ENCODE assay signal across 30 cellular contexts in genomic region chr17:60297729-60298293, GRCh38.
"Had no signal": no experiment of that assay in that cellular context is flagged by ENCODE, and none has a peak within 500 bp of the region (broad histone marks: within the 10 kb centered on the region; RNA-seq: fewer than 3 reads in every experiment).

No MANE protein-coding gene starts in this region.

- H3K9me3 Mint-ChIP-seq: activated CD4-positive, alpha-beta memory T cell treated with anti-CD3 and anti-CD28 coated beads, Interleukin-2, amount 10 ng/mL, durations not matched to agents 7 days and 5 days; activated CD4-positive, alpha-beta T cell treated with anti-CD3 and anti-CD28 coated beads, Interleukin-2, amount 10 ng/mL, durations not matched to agents 7 days and 5 days; activated naive CD4-positive, alpha-beta T cell treated with anti-CD3 and anti-CD28 coated beads, Interleukin-2, amount 10 ng/mL, durations not matched to agents 7 days and 5 days; activated naive CD4-positive, alpha-beta T cell treated with anti-CD3 and anti-CD28 coated beads, Interleukin-2, amount 50 U/mL, for 72 hours; activated naive CD8-positive, alpha-beta T cell treated with anti-CD3 and anti-CD28 coated beads, Interleukin-2, amount 10 ng/mL, durations not matched to agents 7 days and 5 days; activated T-cell treated with anti-CD3 and anti-CD28 coated beads, Interleukin-2, amount 50 U/mL, for 24 hours; activated T-cell treated with anti-CD3 and anti-CD28 coated beads, Interleukin-2, amount 50 U/mL, for 72 hours; WTC11 had no signal

- H3K4me3 Mint-ChIP-seq: activated CD4-positive, alpha-beta memory T cell treated with anti-CD3 and anti-CD28 coated beads, Interleukin-2, amount 10 ng/mL, durations not matched to agents 7 days and 5 days; activated CD4-positive, alpha-beta T cell treated with anti-CD3 and anti-CD28 coated beads, Interleukin-2, amount 10 ng/mL, durations not matched to agents 7 days and 5 days; activated naive CD4-positive, alpha-beta T cell treated with anti-CD3 and anti-CD28 coated beads, Interleukin-2, amount 10 ng/mL, durations not matched to agents 7 days and 5 days; activated naive CD8-positive, alpha-beta T cell treated with anti-CD3 and anti-CD28 coated beads, Interleukin-2, amount 10 ng/mL, durations not matched to agents 7 days and 5 days; activated T-cell treated with anti-CD3 and anti-CD28 coated beads, Interleukin-2, amount 50 U/mL, for 24 hours; activated T-cell treated with anti-CD3 and anti-CD28 coated beads, Interleukin-2, amount 50 U/mL, for 72 hours; WTC11 had no signal

- H3K36me3 ChIP-seq: colonic mucosa had no signal

- DNase-seq: activated CD4-positive, alpha-beta memory T cell treated with anti-CD3 and anti-CD28 coated beads, Interleukin-2, amount 10 ng/mL, durations not matched to agents 7 days and 5 days; activated CD4-positive, alpha-beta T cell treated with anti-CD3 and anti-CD28 coated beads for 1 hour; activated CD4-positive, alpha-beta T cell treated with anti-CD3 and anti-CD28 coated beads for 4 hours; activated CD4-positive, alpha-beta T cell treated with anti-CD3 and anti-CD28 coated beads, Interleukin-2, amount 10 ng/mL, durations not matched to agents 7 days and 5 days; activated CD4-positive, alpha-beta T cell treated with anti-CD3 and anti-CD28 coated beads, Interleukin-2, amount 50 U/mL, for 4 hours; activated CD8-positive, alpha-beta memory T cell treated with anti-CD3 and anti-CD28 coated beads, Interleukin-2, amount 50 U/mL, for 48 hours; activated gamma-delta T cell; activated naive CD4-positive, alpha-beta T cell; activated naive CD4-positive, alpha-beta T cell treated with anti-CD3 and anti-CD28 coated beads, Interleukin-2, amount 10 ng/mL, durations not matched to agents 7 days and 5 days; activated naive CD8-positive, alpha-beta T cell treated with anti-CD3 and anti-CD28 coated beads, Interleukin-2, amount 10 ng/mL, durations not matched to agents 7 days and 5 days; activated T-cell treated with anti-CD3 and anti-CD28 coated beads for 4 hours; activated T-cell treated with anti-CD3 and anti-CD28 coated beads, Interleukin-2, amount 50 U/mL, for 24 hours; activated T-cell treated with anti-CD3 and anti-CD28 coated beads, Interleukin-2, amount 50 U/mL, for 72 hours; body of pancreas; central memory CD4-positive, alpha-beta T cell; cerebellar nuclear complex; colonic mucosa; effector CD8-positive, alpha-beta T cell; esophagus squamous epithelium; foreskin melanocyte; hippocampal formation had no signal

- H3K4me3 ChIP-seq: body of pancreas, colonic mucosa, esophagus squamous epithelium, gastroesophageal sphincter had no signal

- H3K27ac ChIP-seq: body of pancreas, colonic mucosa, epithelial cell of prostate, esophagus squamous epithelium, gastroesophageal sphincter, VCaP had no signal

- H3K4me1 ChIP-seq: colonic mucosa, esophagus squamous epithelium, gastroesophageal sphincter had no signal

- H3K4me1 Mint-ChIP-seq: activated CD4-positive, alpha-beta memory T cell treated with anti-CD3 and anti-CD28 coated beads, Interleukin-2, amount 10 ng/mL, durations not matched to agents 7 days and 5 days; activated CD4-positive, alpha-beta T cell treated with anti-CD3 and anti-CD28 coated beads, Interleukin-2, amount 10 ng/mL, durations not matched to agents 7 days and 5 days; activated naive CD4-positive, alpha-beta T cell treated with anti-CD3 and anti-CD28 coated beads, Interleukin-2, amount 10 ng/mL, durations not matched to agents 7 days and 5 days; activated naive CD8-positive, alpha-beta T cell treated with anti-CD3 and anti-CD28 coated beads, Interleukin-2, amount 10 ng/mL, durations not matched to agents 7 days and 5 days; WTC11 had no signal

- FAIRE-seq: astrocyte, endometrium, endothelial cell of umbilical vein, TTC549 had no signal

- H3K9me3 ChIP-seq: body of pancreas, colonic mucosa, esophagus squamous epithelium, gastroesophageal sphincter had no signal

- H3K27ac Mint-ChIP-seq: activated CD4-positive, alpha-beta memory T cell treated with anti-CD3 and anti-CD28 coated beads, Interleukin-2, amount 10 ng/mL, durations not matched to agents 7 days and 5 days; activated CD4-positive, alpha-beta T cell treated with anti-CD3 and anti-CD28 coated beads, Interleukin-2, amount 10 ng/mL, durations not matched to agents 7 days and 5 days; activated naive CD4-positive, alpha-beta T cell treated with anti-CD3 and anti-CD28 coated beads, Interleukin-2, amount 10 ng/mL, durations not matched to agents 7 days and 5 days; activated naive CD4-positive, alpha-beta T cell treated with anti-CD3 and anti-CD28 coated beads, Interleukin-2, amount 50 U/mL, for 72 hours; activated naive CD8-positive, alpha-beta T cell treated with anti-CD3 and anti-CD28 coated beads, Interleukin-2, amount 10 ng/mL, durations not matched to agents 7 days and 5 days; activated T-cell treated with anti-CD3 and anti-CD28 coated beads, Interleukin-2, amount 50 U/mL, for 24 hours; activated T-cell treated with anti-CD3 and anti-CD28 coated beads, Interleukin-2, amount 50 U/mL, for 72 hours had no signal

- H3K36me3 Mint-ChIP-seq: activated naive CD4-positive, alpha-beta T cell treated with anti-CD3 and anti-CD28 coated beads, Interleukin-2, amount 50 U/mL, for 72 hours had no signal

- H3K27me3 Mint-ChIP-seq: activated CD4-positive, alpha-beta memory T cell treated with anti-CD3 and anti-CD28 coated beads, Interleukin-2, amount 10 ng/mL, durations not matched to agents 7 days and 5 days; activated CD4-positive, alpha-beta T cell treated with anti-CD3 and anti-CD28 coated beads, Interleukin-2, amount 10 ng/mL, durations not matched to agents 7 days and 5 days; activated naive CD4-positive, alpha-beta T cell treated with anti-CD3 and anti-CD28 coated beads, Interleukin-2, amount 10 ng/mL, durations not matched to agents 7 days and 5 days; activated naive CD8-positive, alpha-beta T cell treated with anti-CD3 and anti-CD28 coated beads, Interleukin-2, amount 10 ng/mL, durations not matched to agents 7 days and 5 days; activated T-cell treated with anti-CD3 and anti-CD28 coated beads, Interleukin-2, amount 50 U/mL, for 24 hours had no signal

- ATAC-seq: activated naive CD4-positive, alpha-beta T cell treated with anti-CD3 and anti-CD28 coated beads, Interleukin-2, amount 50 U/mL, for 72 hours; activated T-cell treated with anti-CD3 and anti-CD28 coated beads, Interleukin-2, amount 50 U/mL, for 72 hours; body of pancreas; gastroesophageal sphincter; WTC11 had no signal

- H3K27me3 ChIP-seq: body of pancreas, colonic mucosa, esophagus squamous epithelium, gastroesophageal sphincter had no signal
